9 cellular contexts compared by ENCODE assay signal in the genomic region with DNA sequence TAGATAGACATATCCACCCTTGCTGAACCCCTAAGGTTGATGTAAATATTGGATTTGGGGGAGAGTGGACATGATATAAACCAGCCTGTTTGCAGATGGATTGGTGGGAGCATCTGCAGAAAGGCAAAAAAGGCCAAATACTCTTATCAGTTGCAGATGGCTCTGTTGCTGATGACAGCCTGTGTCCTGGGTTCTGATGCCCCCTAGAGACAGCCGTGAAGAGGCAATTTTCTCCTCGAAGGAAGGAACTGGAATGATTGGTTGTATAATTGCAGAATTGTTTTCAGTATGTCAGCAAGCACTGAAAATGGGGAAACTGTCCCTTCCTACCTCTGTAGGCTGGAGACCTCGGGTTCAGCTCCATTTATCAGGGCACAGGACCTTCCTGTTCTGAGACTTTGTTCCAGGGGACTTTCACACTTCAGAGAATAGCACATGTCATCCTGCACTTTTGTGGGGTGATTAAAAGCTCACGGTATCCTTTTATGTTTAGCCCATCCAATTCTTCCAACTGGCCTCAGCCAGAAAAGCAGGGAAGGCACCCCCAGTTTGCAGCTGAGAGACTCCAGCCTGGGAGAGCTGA.
DNase-seq lines count a peak whose midpoint lies in the region; ATAC-seq, FAIRE-seq and TF ChIP-seq lines count a peak whose summit lies in the region.
"Had no signal": no experiment of that assay in that cellular context is flagged by ENCODE, and none has a peak within 500 bp of the region (broad histone marks: within the 10 kb centered on the region; RNA-seq: fewer than 3 reads in every experiment).

No MANE protein-coding gene starts in this region.

- DNase-seq in Caki2 (ENCODE audit: low read depth) (peak; percentile 57), SHP77 (lab: John Stamatoyannopoulos, UW) (peak; percentile 38 to 51), epithelial cell of proximal tubule (ENCODE audit: low read depth) (no peak), nephron progenitor cell (peak; percentile 18), urothelium cell line (ENCODE audit: low spot score) (no peak)

- no peak overlapping the region for H3K4me3 ChIP-seq in epithelial cell of proximal tubule (ENCODE audit: low read depth, low read length)

- no peak overlapping the region for H3K4me3 Mint-ChIP-seq in nephron progenitor cell

- in situ Hi-C loops in Caki2 (cut with HindIII; ENCODE audit: low pct_unique_long_range_greater_than_20kb, low sequenced_read_pairs), result no loop called here

- peak; percentile 78 for TF ChIP-seq CTCF in epithelial cell of proximal tubule (conservative IDR thresholded peaks at IDR 0.05; ENCODE audit: low read depth, low read length)
- peak; percentile 39 for TF ChIP-seq CTCF in nephron progenitor cell (IDR thresholded peaks at IDR 0.05)

- FAIRE-seq in urothelium cell line (lab: Jason Lieb, UNC), result no peak

- H3K27ac Mint-ChIP-seq in nephron progenitor cell, result no peak overlapping the region

- H3K9me3 Mint-ChIP-seq in nephron progenitor cell, result no peaks in the 10 kb centered on the region
- H3K9me3 Mint-ChIP-seq: naive thymus-derived CD8-positive, alpha-beta T cell had no signal

- ATAC-seq in HG03103 (IDR thresholded peaks at IDR 0.05; ENCODE audit: low read depth, unreplicated experiment) (peak; percentile 51), HG02798 (IDR thresholded peaks at IDR 0.05; ENCODE audit: poor library complexity, unreplicated experiment) (no peak), HG03139 (IDR thresholded peaks at IDR 0.05; ENCODE audit: unreplicated experiment) (no peak)
- ATAC-seq: naive thymus-derived CD8-positive, alpha-beta T cell had no signal

- peaks cover 69% of the 10 kb centered on the region for H3K4me1 Mint-ChIP-seq in nephron progenitor cell

- H3K27me3 Mint-ChIP-seq in nephron progenitor cell (ENCODE audit: low read depth, poor library complexity), result no peaks in the 10 kb centered on the region
- H3K27me3 Mint-ChIP-seq: naive thymus-derived CD8-positive, alpha-beta T cell had no signal

- peaks cover 25% of the 10 kb centered on the region for H3K36me3 Mint-ChIP-seq in nephron progenitor cell (ENCODE audit: low read depth)

Comparison
In these comparisons a context has a peak if more than half of its experiments do, and no peak if none do; other contexts are left out.
1. DNase-seq: peak in Caki2 (single experiment), SHP77 (2 of 2) and nephron progenitor cell (single experiment); none in epithelial cell of proximal tubule (single experiment) and urothelium cell line (single experiment).